17 cellular contexts compared by ENCODE assay signal in genomic region chr13:79913141-79913827, GRCh38.
"Had no signal": no experiment of that assay in that cellular context is flagged by ENCODE, and none has a peak within 500 bp of the region (broad histone marks: within the 10 kb centered on the region; RNA-seq: fewer than 3 reads in every experiment).

No MANE protein-coding gene starts in this region.

- H3K27me3 ChIP-seq: breast epithelium, Peyer's patch, SJCRH30 had no signal

- DNase-seq: activated CD4-positive, alpha-beta T cell treated with anti-CD3 and anti-CD28 coated beads for 4 hours; activated CD8-positive, alpha-beta memory T cell treated with anti-CD3 and anti-CD28 coated beads, Interleukin-2, amount 50 U/mL, for 4 hours; activated CD8-positive, alpha-beta T cell treated with anti-CD3 and anti-CD28 coated beads for 36 hours; activated naive CD4-positive, alpha-beta T cell; activated T-cell treated with anti-CD3 and anti-CD28 coated beads, Interleukin-2, amount 50 U/mL, for 72 hours; aorta; NCI-H146; NCI-H187 treated with DMSO at 0.1 percent for 48 hours; NCI-H2081 treated with DMSO at 0.1 percent for 48 hours; NCI-H446; NCI-H524; Peyer's patch; Right ventricle myocardium superior; SJCRH30 had no signal

- H3K9me3 ChIP-seq: breast epithelium, Peyer's patch, SJCRH30 had no signal

- H3K4me3 ChIP-seq: breast epithelium, Peyer's patch, SJCRH30 had no signal

- ATAC-seq: activated CD4-positive, CD25-positive, alpha-beta regulatory T cell treated with anti-CD3 and anti-CD28 coated beads, Interleukin-2, amount 50 U/mL, for 24 hours; activated CD8-positive, alpha-beta T cell treated with anti-CD3 and anti-CD28 coated beads for 36 hours; activated T-cell treated with anti-CD3 and anti-CD28 coated beads, Interleukin-2, amount 50 U/mL, for 72 hours had no signal

- H3K4me1 ChIP-seq: breast epithelium, Peyer's patch had no signal

- H3K27ac ChIP-seq: breast epithelium, Peyer's patch, RWPE1, SJCRH30 had no signal

- H3K36me3 ChIP-seq: breast epithelium, Peyer's patch, SJCRH30 had no signal
